17 cellular contexts compared by ENCODE assay signal in the genomic region with DNA sequence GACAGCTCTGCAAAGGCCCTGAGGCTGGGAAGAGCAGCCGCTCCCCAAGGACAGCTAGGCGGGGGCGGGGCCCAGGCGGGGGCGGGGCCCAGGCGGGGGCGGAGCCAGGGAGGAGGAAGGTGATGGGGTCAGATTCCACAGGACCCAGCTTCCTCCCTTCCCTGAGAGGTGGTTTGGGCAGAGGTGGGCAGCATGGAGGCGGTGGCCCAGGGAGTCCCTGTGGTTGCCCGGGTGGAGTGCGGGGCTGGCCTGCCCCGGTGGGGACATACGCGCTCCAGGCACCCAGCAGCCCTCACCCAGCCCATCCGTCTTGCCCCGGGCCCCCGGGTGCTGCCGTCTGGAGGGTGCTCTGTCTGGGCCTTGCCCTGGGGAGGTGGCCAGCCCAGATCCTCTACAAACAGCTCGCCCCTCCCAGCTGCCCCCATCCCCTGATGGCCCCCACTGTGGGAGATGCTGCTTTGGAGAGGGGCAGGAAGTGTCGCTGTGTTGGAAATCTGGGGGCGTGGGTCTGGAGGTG. TPM values are rescaled to one million over a fixed set of nuclear protein-coding genes. Genes with fewer than 3 reads are reported as not detected.
A peak's percentile ranks its signal among the peaks of the same experiment; 100 is the strongest.
DNase-seq lines count a peak whose midpoint lies in the region; ATAC-seq and TF ChIP-seq lines count a peak whose summit lies in the region.
"Had no signal": no experiment of that assay in that cellular context is flagged by ENCODE, and none has a peak within 500 bp of the region (broad histone marks: within the 10 kb centered on the region; RNA-seq: fewer than 3 reads in every experiment).

No MANE protein-coding gene starts in this region.

- TF ChIP-seq CTCF in colonic mucosa (IDR thresholded peaks at IDR 0.05) (no peak), mucosa of descending colon (IDR thresholded peaks at IDR 0.05) (no peak)

- H3K4me1 ChIP-seq in colonic mucosa = no peaks in the 10 kb centered on the region
- H3K4me1 ChIP-seq in mucosa of descending colon (ENCODE audit: low read depth) = peaks cover 4% of the 10 kb centered on the region

- intact Hi-C loops in colonic mucosa (cut with DNase I) (no loop called here), mucosa of descending colon (cut with DNase I, micrococcal nuclease) (no loop called here)

- DNase-seq in Daoy (ENCODE audit: low read depth) (peak; percentile 58), HuH-7.5 (ENCODE audit: low spot score) (peak; percentile 89), colonic mucosa (peak; percentile 52), mucosa of descending colon (peak in 2 of 3 donors; percentile 47 to 75), activated gamma-delta T cell (lab: John Stamatoyannopoulos, UW) (no peak), OCI-M1 (lab: John Stamatoyannopoulos, UW) (no peak), HT-29 (ENCODE audit: low spot score) (no peak)
- DNase-seq: activated CD8-positive, alpha-beta memory T cell treated with anti-CD3 and anti-CD28 coated beads for 24 hours; activated naive CD4-positive, alpha-beta T cell treated with anti-CD3 and anti-CD28 coated beads for 36 hours; erythroblast; GOT3; Kasumi-1; naive B cell; NCI-H2081 treated with DMSO at 0.1 percent for 48 hours; T1000 had no signal

- no peak overlapping the region for H3K9ac ChIP-seq in colonic mucosa (ENCODE audit: low read depth in 2 of 2, low read length in 2 of 2)

- no peak overlapping the region for H3K4me3 ChIP-seq in colonic mucosa
- H3K4me3 ChIP-seq in mucosa of descending colon = no peak overlapping the region
- H3K4me3 ChIP-seq: PC-9 had no signal

- ATAC-seq in mucosa of descending colon (peak; percentile 80), GM18502 (IDR thresholded peaks at IDR 0.05; ENCODE audit: poor library complexity, unreplicated experiment) (no peak)

- H3K27me3 ChIP-seq in colonic mucosa = peaks cover 3% of the 10 kb centered on the region

- no peaks in the 10 kb centered on the region for H3K36me3 ChIP-seq in colonic mucosa
- no peaks in the 10 kb centered on the region for H3K36me3 ChIP-seq in mucosa of descending colon (ENCODE audit: low read depth)

- no peak overlapping the region for H3K27ac ChIP-seq in colonic mucosa
- H3K27ac ChIP-seq: PC-9 had no signal

- H3K9me3 ChIP-seq in colonic mucosa (no peaks in the 10 kb centered on the region), mucosa of descending colon (no peaks in the 10 kb centered on the region)

RNA-seq across cellular contexts. Expression of gene RNU6ATAC, which starts 11.0 kb away (rescaled TPM):
- total RNA-seq in Daoy (2014; rRNA removed; shearing (Covaris generic)) = not detected in 2 replicates
- 100 to 1,000 TPM in 1 of 2 donors, 10 to 100 TPM in 1; 23.0 to 104 TPM for total RNA-seq in colonic mucosa
- 100 to 1,000 TPM in 1 of 3 donors, 10 to 100 TPM in 2; 38.0 to 182 (median 66.9) TPM for total RNA-seq in mucosa of descending colon
- total RNA-seq in HT-29 (2014; rRNA removed; shearing (Covaris generic)) = not detected in 2 replicates

RNA-seq across cellular contexts. Expression of gene WDR5, which starts 39.5 kb away (rescaled TPM):
- 36.5 and 40.9 TPM in 2 replicates for total RNA-seq in Daoy (2014; rRNA removed; shearing (Covaris generic))
- total RNA-seq in colonic mucosa = 10 to 100 TPM; 22.6 to 38.2 TPM
- 10 to 100 TPM; 19.9 to 27.1 (median 24.6) TPM for total RNA-seq in mucosa of descending colon
- total RNA-seq in HT-29 (2014; rRNA removed; shearing (Covaris generic)) = 37.3 and 42.5 TPM in 2 replicates

Comparison
In these comparisons a context has a peak if more than half of its experiments do, and no peak if none do; other contexts are left out.
1. DNase-seq: peak in Daoy (single experiment), HuH-7.5 (single experiment), colonic mucosa (single experiment) and mucosa of descending colon (2 of 3); none in activated gamma-delta T cell (single experiment), OCI-M1 (single experiment) and HT-29 (single experiment).
2. RNA of gene RNU6ATAC, which starts 11.0 kb away (total RNA-seq): 23.0 to 104 TPM in colonic mucosa and 38.0 to 182 TPM in mucosa of descending colon; not detected in Daoy and not detected in HT-29; every median in the first group is over 10 times any median in the second.